ENCODE assay signal across 13 cellular contexts in genomic region chr21:38343691-38344090, GRCh38.
DNase-seq lines count a peak whose midpoint lies in the region; ATAC-seq and TF ChIP-seq lines count a peak whose summit lies in the region.
"Had no signal": no experiment of that assay in that cellular context is flagged by ENCODE, and none has a peak within 500 bp of the region (broad histone marks: within the 10 kb centered on the region; RNA-seq: fewer than 3 reads in every experiment).

No MANE protein-coding gene starts in this region.

- WGBS in sigmoid colon, 2 donors = 7 to 50% methylated on average over 6 of the region's 6 CpGs

- no peak for TF ChIP-seq EP300 in sigmoid colon (IDR thresholded peaks at IDR 0.05)

- ATAC-seq in HG02763 (IDR thresholded peaks at IDR 0.05; ENCODE audit: unreplicated experiment) = no peak
- ATAC-seq: activated CD4-positive, alpha-beta T cell treated with anti-CD3 and anti-CD28 coated beads for 36 hours had no signal

- H3K36me3 ChIP-seq in skeletal muscle satellite cell (ENCODE audit: insufficient read depth, low read length) = no peaks in the 10 kb centered on the region
- H3K36me3 ChIP-seq in sigmoid colon = no peaks in the 10 kb centered on the region
- H3K36me3 ChIP-seq in Peyer's patch = no peaks in the 10 kb centered on the region
- H3K36me3 ChIP-seq: neural progenitor cell had no signal

- no peaks in the 10 kb centered on the region for H3K27me3 ChIP-seq in skeletal muscle satellite cell (ENCODE audit: control insufficient read depth, insufficient read depth, low read length)
- no peaks in the 10 kb centered on the region for H3K27me3 ChIP-seq in sigmoid colon
- no peaks in the 10 kb centered on the region for H3K27me3 ChIP-seq in Peyer's patch
- H3K27me3 ChIP-seq: neural progenitor cell had no signal

- DNase-seq in LHCN-M2 (ENCODE audit: low read depth) (peak; percentile 87), RWPE1 (ENCODE audit: low spot score) (peak; percentile 36), fibroblast of peridontal ligament (ENCODE audit: extremely low read depth) (peak; percentile 44), sigmoid colon (no peak), Peyer's patch (no peak), epidermal melanocyte (ENCODE audit: insufficient read length, low spot score) (no peak)
- DNase-seq: activated CD4-positive, alpha-beta T cell treated with anti-CD3 and anti-CD28 coated beads for 36 hours; activated naive CD4-positive, alpha-beta T cell treated with anti-CD3 and anti-CD28 coated beads for 36 hours; DMS 273 treated with DMSO at 0.1 percent for 48 hours; stimulated activated CD4-positive, alpha-beta T cell treated with anti-CD3 and anti-CD28 coated beads, Interleukin-4, amount 100 ng/mL, for 24 hours had no signal

- H3K9me3 ChIP-seq in skeletal muscle satellite cell (replicated peaks; ENCODE audit: low read length) = no peaks in the 10 kb centered on the region
- H3K9me3 ChIP-seq in sigmoid colon = no peaks in the 10 kb centered on the region
- H3K9me3 ChIP-seq in Peyer's patch = no peaks in the 10 kb centered on the region

- peak overlapping the region; percentile 15 for H3K4me3 ChIP-seq in skeletal muscle satellite cell (ENCODE audit: low read length)
- no peak overlapping the region for H3K4me3 ChIP-seq in sigmoid colon
- no peak overlapping the region for H3K4me3 ChIP-seq in Peyer's patch
- H3K4me3 ChIP-seq: neural progenitor cell had no signal

- H3K9ac ChIP-seq in skeletal muscle satellite cell (ENCODE audit: low read depth, low read length) = peak overlapping the region; percentile 7
- H3K9ac ChIP-seq: neural progenitor cell had no signal

- TF ChIP-seq CTCF in RWPE1 (conservative IDR thresholded peaks at IDR 0.05; ENCODE audit: low read depth) (no peak), sigmoid colon (IDR thresholded peaks at IDR 0.05) (no peak), Peyer's patch (IDR thresholded peaks at IDR 0.05) (no peak)

- no peak for TF ChIP-seq POLR2A in sigmoid colon (IDR thresholded peaks at IDR 0.05)
- no peak for TF ChIP-seq POLR2A in Peyer's patch (IDR thresholded peaks at IDR 0.05)

- intact Hi-C loops in sigmoid colon (cut with DNase I) = no loop called here

- peak overlapping the region; percentile 42 for H3K4me2 ChIP-seq in skeletal muscle satellite cell (ENCODE audit: low read length)
- H3K4me2 ChIP-seq: neural progenitor cell had no signal

- H3K27ac ChIP-seq in RWPE1 (peak overlapping the region; percentile 68), sigmoid colon (no peak overlapping the region), Peyer's patch (no peak overlapping the region)
- H3K27ac ChIP-seq: neural progenitor cell had no signal

- POLR2A ChIA-PET in RWPE1 (lab: Yijun Ruan, JAX; ENCODE audit: low non-redundant PET) = no interaction called here

- H3K4me1 ChIP-seq in skeletal muscle satellite cell (ENCODE audit: control insufficient read depth, insufficient read depth, low read length) (peaks cover 26% of the 10 kb centered on the region), sigmoid colon (no peaks in the 10 kb centered on the region), Peyer's patch (no peaks in the 10 kb centered on the region)
- H3K4me1 ChIP-seq: neural progenitor cell had no signal

- CTCF ChIA-PET in RWPE1 (lab: Yijun Ruan, JAX) = interaction anchor here (0.5 to 2.0 kb wide), 7 partner anchors 9 to 1316 kb away, joined by 3 to 7 read pairs (median 4); no protein-coding TSS in a partner anchor

Comparison
In these comparisons a context has a peak if more than half of its experiments do, and no peak if none do; other contexts are left out.
1. DNase-seq: peak in LHCN-M2 (single experiment), RWPE1 (single experiment) and fibroblast of peridontal ligament (single experiment); none in sigmoid colon (single experiment), Peyer's patch (0 of 3) and epidermal melanocyte (single experiment).